In the genomic region with DNA sequence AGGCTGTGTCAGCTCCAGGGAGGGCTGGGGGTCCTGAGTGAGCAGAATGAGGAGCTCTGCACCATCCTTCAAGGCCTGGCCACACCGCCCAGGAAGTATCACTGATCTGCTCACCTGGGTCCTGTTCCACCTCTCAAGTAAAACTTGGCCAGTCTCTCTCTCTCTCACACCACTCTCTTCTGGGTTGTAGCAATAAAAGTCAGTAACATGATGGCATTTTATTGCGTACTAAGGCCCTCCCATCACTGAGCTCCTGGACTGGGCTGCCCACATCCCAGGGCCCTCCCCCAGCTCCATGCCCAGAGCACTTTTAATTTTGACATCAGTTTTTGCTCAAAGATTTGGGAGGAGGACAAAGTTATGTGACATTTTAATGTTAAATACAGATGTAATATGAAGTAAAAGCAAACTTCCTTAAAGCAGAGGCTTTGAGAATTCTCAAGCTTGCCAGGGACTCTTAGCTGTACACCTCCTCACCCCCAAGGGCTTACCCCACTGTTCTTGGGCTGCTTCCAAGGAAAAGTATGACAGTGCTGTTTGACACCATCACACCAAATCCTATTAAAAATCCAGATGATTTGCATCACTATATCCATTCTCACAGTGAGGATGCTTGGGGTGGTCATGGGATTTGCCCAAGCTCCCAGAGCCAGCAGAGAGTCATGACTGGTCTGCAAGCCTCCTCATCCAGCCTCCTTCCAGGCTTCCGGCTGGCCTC, we compare ENCODE assay signal across 31 cellular contexts.
"Had no signal": no experiment of that assay in that cellular context is flagged by ENCODE, and none has a peak within 500 bp of the region (broad histone marks: within the 10 kb centered on the region; RNA-seq: fewer than 3 reads in every experiment).

No MANE protein-coding gene starts in this region.

- H3K36me3 ChIP-seq: breast epithelium, Peyer's patch, SJSA1, WERI-Rb-1 had no signal

- H3K27ac ChIP-seq: breast epithelium, KMS-11, Peyer's patch, SJSA1, WERI-Rb-1 had no signal

- H3K9me3 ChIP-seq: Peyer's patch, SJSA1, SK-N-SH had no signal

- H3K4me3 ChIP-seq: breast epithelium, Peyer's patch, SJSA1 had no signal

- H3K9ac ChIP-seq: KMS-11, SK-N-SH had no signal

- H3K4me1 ChIP-seq: breast epithelium, Peyer's patch, SJSA1 had no signal

- H3K27me3 ChIP-seq: breast epithelium, Peyer's patch, SJSA1 had no signal

- ATAC-seq: activated CD8-positive, alpha-beta memory T cell treated with anti-CD3 and anti-CD28 coated beads, Interleukin-2, amount 10 ng/mL, durations not matched to agents 7 days and 5 days; PC-3 had no signal

- H3K4me2 ChIP-seq: KMS-11, SK-N-SH had no signal

- DNase-seq: activated CD4-positive, alpha-beta memory T cell treated with anti-CD3 and anti-CD28 coated beads, Interleukin-2, amount 10 ng/mL, durations not matched to agents 7 days and 5 days; activated CD4-positive, alpha-beta T cell treated with anti-CD3 and anti-CD28 coated beads for 1 hour; activated CD4-positive, alpha-beta T cell treated with anti-CD3 and anti-CD28 coated beads for 48 hours; activated CD4-positive, CD25-positive, alpha-beta regulatory T cell; activated CD8-positive, alpha-beta memory T cell treated with anti-CD3 and anti-CD28 coated beads for 24 hours; activated CD8-positive, alpha-beta memory T cell treated with anti-CD3 and anti-CD28 coated beads, Interleukin-2, amount 10 ng/mL, durations not matched to agents 7 days and 5 days; activated CD8-positive, alpha-beta memory T cell treated with anti-CD3 and anti-CD28 coated beads, Interleukin-2, amount 50 U/mL, for 48 hours; activated effector memory CD4-positive, alpha-beta T cell treated with Interleukin-2 at 50 U/mL for 16 hours; activated naive CD4-positive, alpha-beta T cell treated with anti-CD3 and anti-CD28 coated beads, Interleukin-2, amount 10 ng/mL, durations not matched to agents 7 days and 5 days; activated naive CD8-positive, alpha-beta T cell treated with anti-CD3 and anti-CD28 coated beads for 36 hours; activated T-cell treated with anti-CD3 and anti-CD28 coated beads, Interleukin-2, amount 50 U/mL, for 48 hours; amniotic stem cell; NCI-H1105 treated with DMSO at 0.1 percent for 48 hours; NCI-H1436 treated with DMSO at 0.1 percent for 48 hours; NCI-H187; NCI-H2029 treated with DMSO at 0.1 percent for 48 hours; NCI-H2107; NCI-H2171; NCI-H510A; NCI-H526; NCI-H748 treated with DMSO at 0.1 percent for 48 hours; NK-92 treated with Interleukin-12 subunit alpha and Interleukin-12 subunit beta, amount 100 ng/mL, for 24 hours; PC-3; Peyer's patch; RPMI8226; SHP77 treated with DMSO at 0.1 percent for 48 hours; SK-N-SH; WERI-Rb-1 had no signal
